8 cellular contexts compared by ENCODE assay signal in genomic region chr16:57899771-57900661, GRCh38.
DNase-seq lines count a peak whose midpoint lies in the region; ATAC-seq and TF ChIP-seq lines count a peak whose summit lies in the region.

No MANE protein-coding gene starts in this region.

- POLR2A ChIA-PET in CD8-positive, alpha-beta T cell (lab: Charles Lee) = no interaction called here
- POLR2A ChIA-PET in naive thymus-derived CD4-positive, alpha-beta T cell (lab: Charles Lee) = interaction anchor here (1.1 kb wide), 1 partner anchor 100 kb away, joined by 3 read pairs; the partner anchor contains the start of gene ZNF319

- TF ChIP-seq CTCF in CD8-positive, alpha-beta T cell (IDR thresholded peaks at IDR 0.05) = peak; percentile 92
- peak; percentile 92 for TF ChIP-seq CTCF in epithelial cell of proximal tubule (conservative IDR thresholded peaks at IDR 0.05; ENCODE audit: low read depth, low read length)

- no peaks in the 10 kb centered on the region for H3K4me1 ChIP-seq in CD8-positive, alpha-beta T cell (ENCODE audit: insufficient read depth, low read length)
- peaks cover 18% of the 10 kb centered on the region for H3K4me1 ChIP-seq in NT2/D1 (ENCODE audit: insufficient read depth, insufficient read length)
- no peaks in the 10 kb centered on the region for H3K4me1 ChIP-seq in naive thymus-derived CD4-positive, alpha-beta T cell (ENCODE audit: control insufficient read depth in 2 of 2, insufficient read depth in 2 of 2, low read length in 2 of 2)

- ATAC-seq in CD8-positive, alpha-beta T cell = peak; percentile 76
- ATAC-seq in HG02852 (IDR thresholded peaks at IDR 0.05; ENCODE audit: unreplicated experiment) = peak; percentile 50
- peak; percentile 86 for ATAC-seq in naive thymus-derived CD4-positive, alpha-beta T cell

- H3K4me1 Mint-ChIP-seq in CD8-positive, alpha-beta T cell (ENCODE audit: low read depth) = peaks cover 3% of the 10 kb centered on the region
- H3K4me1 Mint-ChIP-seq in naive thymus-derived CD4-positive, alpha-beta T cell = peaks cover under 1 to 6% (median 3%) of the 10 kb centered on the region in 7 donors

- DNase-seq in CD8-positive, alpha-beta T cell = peak; percentile 59 to 89 (median 75)
- DNase-seq in NT2/D1 (ENCODE audit: low read depth, low spot score) (peak; percentile 62), epithelial cell of proximal tubule (ENCODE audit: low read depth) (no peak), mesenteric fat pad (ENCODE audit: low spot score) (no peak)
- peak; percentile 44 for DNase-seq in activated CD8-positive, alpha-beta memory T cell treated with anti-CD3 and anti-CD28 coated beads, Interleukin-2, amount 50 U/mL, for 24 hours (ENCODE audit: extremely low read depth)
- peak; percentile 55 to 81 (median 71) for DNase-seq in naive thymus-derived CD4-positive, alpha-beta T cell
- DNase-seq in stimulated activated CD8-positive, alpha-beta memory T cell treated with anti-CD3 and anti-CD28 coated beads, Interleukin-7, amount 100 ng/mL, for 48 hours (ENCODE audit: extremely low read depth in 1 of 2, low read depth in 1 of 2) = peak; percentile 19 to 53

- no peak overlapping the region for H3K27ac ChIP-seq in CD8-positive, alpha-beta T cell (ENCODE audit: low read depth, low read length)
- H3K27ac ChIP-seq in naive thymus-derived CD4-positive, alpha-beta T cell (ENCODE audit: low read depth, low read length) = no peak overlapping the region

- peaks cover 20% of the 10 kb centered on the region for H3K27me3 Mint-ChIP-seq in CD8-positive, alpha-beta T cell (ENCODE audit: low read depth)
- peaks cover 4 to 11% (median 8%) of the 10 kb centered on the region in 5 donors for H3K27me3 Mint-ChIP-seq in naive thymus-derived CD4-positive, alpha-beta T cell

- H3K9ac ChIP-seq in NT2/D1 (ENCODE audit: insufficient read length, low read depth) = no peak overlapping the region

- H3K27ac Mint-ChIP-seq in CD8-positive, alpha-beta T cell = no peak overlapping the region
- peak overlapping the region in 1 of 9 donors; percentile 1 for H3K27ac Mint-ChIP-seq in naive thymus-derived CD4-positive, alpha-beta T cell

- CTCF ChIA-PET in CD8-positive, alpha-beta T cell (lab: Charles Lee) = interaction anchor here (0.7 to 12.6 kb wide), 21 partner anchors 10 to 324 kb away, joined by 3 to 143 read pairs (median 3); partner anchors contain the start of genes USB1 and ZNF319
- CTCF ChIA-PET in naive thymus-derived CD4-positive, alpha-beta T cell (lab: Charles Lee) = interaction anchor here (0.6 to 6.2 kb wide), 6 partner anchors 66 to 1360 kb away, joined by 3 to 43 read pairs (median 3); partner anchors contain the start of genes USB1 and ZNF319

- H3K9me3 ChIP-seq in CD8-positive, alpha-beta T cell (ENCODE audit: low read length) = no peaks in the 10 kb centered on the region
- no peaks in the 10 kb centered on the region for H3K9me3 ChIP-seq in NT2/D1 (ENCODE audit: insufficient read depth, low read length)
- no peaks in the 10 kb centered on the region for H3K9me3 ChIP-seq in naive thymus-derived CD4-positive, alpha-beta T cell (ENCODE audit: control insufficient read depth in 2 of 3, low read length in 3 of 3)

- intact Hi-C loops in CD8-positive, alpha-beta T cell (cut with DNase I, micrococcal nuclease) = loop anchor here (1.0 to 10.0 kb wide), 9 partner anchors 100 to 587 kb away; partner anchors contain the start of genes USB1 (in 1 of the 2) and ZNF319 (in 1 of the 2)
- intact Hi-C loops in naive thymus-derived CD4-positive, alpha-beta T cell (cut with micrococcal nuclease) = loop anchor here (1.0 to 10.0 kb wide), 8 partner anchors 101 to 856 kb away; partner anchors contain the start of genes USB1 (in 2 of the 2) and CSNK2A2 (in 1 of the 2)

- H3K4me3 ChIP-seq in CD8-positive, alpha-beta T cell (ENCODE audit: low read depth, low read length) = no peak overlapping the region
- H3K4me3 ChIP-seq in NT2/D1 (ENCODE audit: insufficient read length, low read depth) (no peak overlapping the region), epithelial cell of proximal tubule (ENCODE audit: low read depth, low read length) (no peak overlapping the region)
- H3K4me3 ChIP-seq in naive thymus-derived CD4-positive, alpha-beta T cell (ENCODE audit: low read length) = no peak overlapping the region

- H3K36me3 Mint-ChIP-seq in CD8-positive, alpha-beta T cell = no peaks in the 10 kb centered on the region
- no peaks in the 10 kb centered on the region for H3K36me3 Mint-ChIP-seq in naive thymus-derived CD4-positive, alpha-beta T cell

- no peaks in the 10 kb centered on the region for H3K9me3 Mint-ChIP-seq in CD8-positive, alpha-beta T cell
- peaks cover 0 to 2% (median 0%) of the 10 kb centered on the region in 11 donors for H3K9me3 Mint-ChIP-seq in naive thymus-derived CD4-positive, alpha-beta T cell

- H3K4me3 Mint-ChIP-seq in CD8-positive, alpha-beta T cell = no peak overlapping the region
- H3K4me3 Mint-ChIP-seq in naive thymus-derived CD4-positive, alpha-beta T cell = no peak overlapping the region

- no peaks in the 10 kb centered on the region for H3K36me3 ChIP-seq in CD8-positive, alpha-beta T cell (ENCODE audit: insufficient read depth, low read length)
- H3K36me3 ChIP-seq in NT2/D1 (ENCODE audit: insufficient read depth, insufficient read length, low read length) = no peaks in the 10 kb centered on the region
- H3K36me3 ChIP-seq in naive thymus-derived CD4-positive, alpha-beta T cell (ENCODE audit: control insufficient read depth in 2 of 3, insufficient read depth in 3 of 3, low read length in 3 of 3) = no peaks in the 10 kb centered on the region

- H3K27me3 ChIP-seq in CD8-positive, alpha-beta T cell (ENCODE audit: insufficient read depth, low read length) = no peaks in the 10 kb centered on the region
- peaks cover 2% of the 10 kb centered on the region for H3K27me3 ChIP-seq in NT2/D1 (ENCODE audit: insufficient read depth, insufficient read length)
- H3K27me3 ChIP-seq in naive thymus-derived CD4-positive, alpha-beta T cell (ENCODE audit: control insufficient read depth in 2 of 2, insufficient read depth in 2 of 2, low read length in 2 of 2) = no peaks in the 10 kb centered on the region

Comparison
In these comparisons a context has a peak if more than half of its experiments do, and no peak if none do; other contexts are left out.
1. DNase-seq: peak in CD8-positive, alpha-beta T cell (7 of 7), NT2/D1 (single experiment), activated CD8-positive, alpha-beta memory T cell treated with anti-CD3 and anti-CD28 coated beads, Interleukin-2, amount 50 U/mL, for 24 hours (single experiment), naive thymus-derived CD4-positive, alpha-beta T cell (9 of 9) and stimulated activated CD8-positive, alpha-beta memory T cell treated with anti-CD3 and anti-CD28 coated beads, Interleukin-7, amount 100 ng/mL, for 48 hours (2 of 2); none in epithelial cell of proximal tubule (single experiment) and mesenteric fat pad (single experiment).
2. Peak in every context shown above with its lines, with median percentiles within 50 percentile points of each other: ATAC-seq.